ENCODE assay signal across 7 cellular contexts in the genomic region with DNA sequence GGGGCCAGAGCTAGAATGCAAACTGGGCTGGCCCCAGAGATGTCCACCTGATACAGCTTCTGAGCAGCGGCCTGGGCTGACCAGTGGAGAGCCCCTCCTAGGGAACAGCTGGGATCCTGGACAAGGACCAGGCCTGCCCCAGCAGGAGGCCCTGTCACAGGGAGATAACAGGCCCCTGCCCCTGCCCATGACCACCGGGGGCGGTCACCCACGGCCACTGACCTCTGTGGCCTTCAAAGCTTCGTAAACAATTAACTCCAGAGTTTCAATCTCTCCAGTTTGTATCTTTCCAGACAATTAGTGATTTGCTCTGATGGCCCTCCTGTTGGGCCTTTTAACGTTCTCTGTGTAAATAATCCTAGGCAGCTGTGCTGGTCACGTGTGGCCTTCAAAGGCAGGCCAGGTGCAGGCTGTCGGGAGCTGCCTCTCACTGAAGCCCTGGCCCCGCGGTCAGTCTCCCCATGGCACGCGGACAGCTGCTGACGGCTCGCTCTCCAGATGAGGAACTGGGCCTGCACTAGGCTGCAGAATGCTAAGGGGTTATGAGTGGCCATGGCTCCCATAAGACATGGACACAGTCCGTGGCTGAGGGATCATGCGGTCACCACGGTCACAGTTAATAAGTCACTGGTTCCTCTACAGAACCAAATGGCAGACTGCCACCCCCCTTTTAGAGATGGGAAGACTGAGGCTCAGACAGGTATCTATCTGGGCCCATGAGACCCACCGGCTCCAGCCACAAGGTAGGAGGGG. TPM values are rescaled to one million over a fixed set of nuclear protein-coding genes. Genes with fewer than 3 reads are reported as not detected.
A peak's percentile ranks its signal among the peaks of the same experiment; 100 is the strongest.
DNase-seq lines count a peak whose midpoint lies in the region; ATAC-seq, FAIRE-seq and TF ChIP-seq lines count a peak whose summit lies in the region.

No MANE protein-coding gene starts in this region.

- ATAC-seq in SK-N-SH treated with all-trans-retinoic acid at 6 μM for 48 hours (no peak), HG02798 (IDR thresholded peaks at IDR 0.05; ENCODE audit: poor library complexity, unreplicated experiment) (no peak)
- no peak for ATAC-seq in stimulated activated effector memory CD8-positive, alpha-beta T cell treated with anti-CD3 and anti-CD28 coated beads, Interleukin-12 subunit alpha, Interleukin-12 subunit beta, amount 100 ng/mL, for 72 hours

- H3K4me3 Mint-ChIP-seq in stimulated activated effector memory CD8-positive, alpha-beta T cell treated with anti-CD3 and anti-CD28 coated beads, Interleukin-12 subunit alpha, Interleukin-12 subunit beta, amount 100 ng/mL, for 72 hours = no peak overlapping the region

- peaks cover 31 to 79% of the 10 kb centered on the region in 2 donors for H3K4me1 ChIP-seq in kidney (ENCODE audit: control insufficient read depth in 1 of 2, insufficient read depth in 1 of 2, low read depth in 1 of 2, low read length in 2 of 2)

- no peaks in the 10 kb centered on the region for H3K9me3 Mint-ChIP-seq in stimulated activated effector memory CD8-positive, alpha-beta T cell treated with anti-CD3 and anti-CD28 coated beads, Interleukin-12 subunit alpha, Interleukin-12 subunit beta, amount 100 ng/mL, for 72 hours

- H3K27ac ChIP-seq in kidney (ENCODE audit: low read depth in 2 of 2, low read length in 2 of 2) (peak overlapping the region; percentile 63 to 64), substantia nigra (ENCODE audit: low read depth, low read length, poor library complexity, severe bottlenecking) (peak overlapping the region; percentile 49)

- H3K9ac ChIP-seq in kidney (ENCODE audit: low read length in 2 of 2) = peak overlapping the region in 1 of 2 donors; percentile 8

- no peak overlapping the region for H3K27ac Mint-ChIP-seq in stimulated activated effector memory CD8-positive, alpha-beta T cell treated with anti-CD3 and anti-CD28 coated beads, Interleukin-12 subunit alpha, Interleukin-12 subunit beta, amount 100 ng/mL, for 72 hours

- no peak overlapping the region for H3K4me3 ChIP-seq in kidney (ENCODE audit: low read length in 2 of 2)

- H3K9me3 ChIP-seq in kidney (ENCODE audit: control insufficient read depth in 1 of 2, low read length in 2 of 2) = no peaks in the 10 kb centered on the region

- DNase-seq in NCI-H146 (lab: John Stamatoyannopoulos, UW) (peak; percentile 100), kidney (peak; percentile 81), substantia nigra (lab: John Stamatoyannopoulos, UW) (peak in 23 of 49 donors; percentile 34 to 73 (median 50))
- no peak for DNase-seq in stimulated activated effector memory CD8-positive, alpha-beta T cell treated with anti-CD3 and anti-CD28 coated beads, Interleukin-12 subunit alpha, Interleukin-12 subunit beta, amount 100 ng/mL, for 72 hours (ENCODE audit: low spot score in 2 of 2)
- DNase-seq in central memory CD4-positive, alpha-beta T cell = no peak

- peaks cover 0 to 5% of the 10 kb centered on the region in 2 donors for H3K36me3 ChIP-seq in kidney (ENCODE audit: control insufficient read depth in 1 of 2, insufficient read depth in 2 of 2, low read length in 2 of 2)

- no peak for FAIRE-seq in kidney (lab: Jason Lieb, UNC)

- TF ChIP-seq CTCF in kidney (IDR thresholded peaks at IDR 0.05; ENCODE audit: borderline replicate concordance, extremely low read depth, insufficient read depth) = no peak

- H3K36me3 Mint-ChIP-seq in stimulated activated effector memory CD8-positive, alpha-beta T cell treated with anti-CD3 and anti-CD28 coated beads, Interleukin-12 subunit alpha, Interleukin-12 subunit beta, amount 100 ng/mL, for 72 hours = no peaks in the 10 kb centered on the region

- intact Hi-C loops in kidney (cut with DNase I) = no loop called here

- H3K4me1 Mint-ChIP-seq in stimulated activated effector memory CD8-positive, alpha-beta T cell treated with anti-CD3 and anti-CD28 coated beads, Interleukin-12 subunit alpha, Interleukin-12 subunit beta, amount 100 ng/mL, for 72 hours = peaks cover 54% of the 10 kb centered on the region

TF ChIP-seq in SK-N-SH treated with all-trans-retinoic acid at 6 μM for 48 hours, 23 proteins besides CTCF, POLR2A, EP300 and RAD21:
- TF ChIP-seq TCF4 (CRISPR knock-in tag; IDR thresholded peaks at IDR 0.05; ENCODE audit: borderline replicate concordance) = peak; percentile 35; the same call in 1 of the 2 replicates
- TF ChIP-seq GLIS3 (CRISPR knock-in tag; IDR thresholded peaks at IDR 0.05) = no peak

RNA-seq across cellular contexts. Expression of gene HS6ST1, which starts 9.2 kb away (rescaled TPM):
- total RNA-seq in kidney = 73.9 TPM
- polyA plus RNA-seq in kidney (ENCODE audit: insufficient read depth, low read depth, low replicate concordance) = 49.6 TPM

Comparison
In these comparisons a context has a peak if more than half of its experiments do, and no peak if none do; other contexts are left out.
1. DNase-seq: peak in NCI-H146 (single experiment) and kidney (single experiment); none in stimulated activated effector memory CD8-positive, alpha-beta T cell treated with anti-CD3 and anti-CD28 coated beads, Interleukin-12 subunit alpha, Interleukin-12 subunit beta, amount 100 ng/mL, for 72 hours (0 of 2) and central memory CD4-positive, alpha-beta T cell (single experiment).